Comparison of ENCODE assay signal across 8 cellular contexts in the genomic region with DNA sequence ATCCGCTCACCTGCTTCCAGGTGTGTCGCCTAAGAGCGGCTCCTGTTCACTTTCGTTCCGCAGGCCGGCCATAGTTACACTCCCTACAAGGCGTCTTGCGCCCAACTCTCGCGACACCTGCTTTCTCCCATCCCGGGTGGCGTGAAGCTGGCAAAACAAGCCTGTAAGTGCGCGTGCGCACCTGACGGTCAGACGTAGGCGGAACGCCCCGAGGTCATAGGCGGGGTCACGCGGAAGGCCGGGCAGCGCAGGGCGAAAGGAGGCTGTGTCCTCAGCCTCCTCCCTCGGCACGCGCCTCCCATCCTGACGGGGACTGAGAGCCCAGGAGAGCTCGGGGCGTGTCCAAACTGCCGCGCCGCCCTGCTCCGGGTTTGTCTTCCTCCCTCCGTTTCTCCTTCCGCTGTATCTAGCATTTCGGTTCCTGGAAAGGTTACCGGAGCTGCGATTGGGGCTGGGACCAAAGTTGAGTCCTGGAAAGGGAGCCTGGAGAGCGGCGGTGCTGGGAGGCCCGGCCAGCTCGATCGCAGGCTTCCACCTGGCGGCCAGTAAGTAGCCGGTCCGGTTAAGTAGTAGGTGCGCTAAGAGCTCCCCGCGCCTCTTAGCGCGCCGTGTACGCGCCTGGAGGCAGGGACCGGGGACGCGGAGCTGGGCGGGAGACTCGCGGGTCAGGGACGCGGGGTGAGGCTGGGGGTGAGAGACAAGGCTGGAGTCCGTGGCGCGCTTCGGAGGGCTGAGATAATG. TPM values are rescaled to one million over a fixed set of nuclear protein-coding genes. Genes with fewer than 3 reads are reported as not detected.
DNase-seq lines count a peak whose midpoint lies in the region; ATAC-seq, FAIRE-seq and TF ChIP-seq lines count a peak whose summit lies in the region.

A gene (plus strand): TSS at position 345 of the 741 bp plus-strand sequence. CDS start 17,550 bp downstream, outside the sequence.
A gene with protein sequence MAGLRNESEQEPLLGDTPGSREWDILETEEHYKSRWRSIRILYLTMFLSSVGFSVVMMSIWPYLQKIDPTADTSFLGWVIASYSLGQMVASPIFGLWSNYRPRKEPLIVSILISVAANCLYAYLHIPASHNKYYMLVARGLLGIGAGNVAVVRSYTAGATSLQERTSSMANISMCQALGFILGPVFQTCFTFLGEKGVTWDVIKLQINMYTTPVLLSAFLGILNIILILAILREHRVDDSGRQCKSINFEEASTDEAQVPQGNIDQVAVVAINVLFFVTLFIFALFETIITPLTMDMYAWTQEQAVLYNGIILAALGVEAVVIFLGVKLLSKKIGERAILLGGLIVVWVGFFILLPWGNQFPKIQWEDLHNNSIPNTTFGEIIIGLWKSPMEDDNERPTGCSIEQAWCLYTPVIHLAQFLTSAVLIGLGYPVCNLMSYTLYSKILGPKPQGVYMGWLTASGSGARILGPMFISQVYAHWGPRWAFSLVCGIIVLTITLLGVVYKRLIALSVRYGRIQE (minus strand): TSS at position 112 of the 741 bp plus-strand sequence. CDS start 40 bp downstream, at position 72.

- H3K27me3 ChIP-seq in BJ (ENCODE audit: control insufficient read depth, insufficient read depth, low read length), result no peaks in the 10 kb centered on the region

- H3K36me3 Mint-ChIP-seq in chondrocyte (ENCODE audit: low read depth), result no peaks in the 10 kb centered on the region

- H3K4me1 Mint-ChIP-seq in chondrocyte (ENCODE audit: low read depth), result peaks cover 27% of the 10 kb centered on the region

- no peaks in the 10 kb centered on the region for H3K9me3 ChIP-seq in kidney (ENCODE audit: control insufficient read depth in 1 of 2, low read length in 2 of 2)

- peak within 1 kb of the TSS; percentile 91 to 97 for H3K9ac ChIP-seq in kidney (ENCODE audit: low read length in 2 of 2)

- H3K27me3 Mint-ChIP-seq in chondrocyte (ENCODE audit: low read depth), result no peaks in the 10 kb centered on the region

- DNase-seq in BJ (ENCODE audit: low read depth) (peak; percentile 95), GM19238 (ENCODE audit: insufficient read length, low spot score) (peak; percentile 85), NCI-H510A treated with DMSO at 0.1 percent for 48 hours (lab: John Stamatoyannopoulos, UW) (peak; percentile 90), chondrocyte (ENCODE audit: low spot score) (peak; percentile 100), kidney (peak; percentile 100)
- peak; percentile 97 to 99 for DNase-seq in activated CD4-positive, alpha-beta T cell treated with anti-CD3 and anti-CD28 coated beads for 24 hours (ENCODE audit: low read depth in 2 of 2)
- peak; percentile 99 for DNase-seq in stimulated activated CD4-positive, alpha-beta T cell treated with anti-CD3 and anti-CD28 coated beads, Interleukin-15, amount 100 ng/mL, for 24 hours

- peak within 1 kb of the TSS; percentile 64 for H3K4me3 ChIP-seq in BJ (ENCODE audit: low read depth, low read length)
- H3K4me3 ChIP-seq in kidney (ENCODE audit: low read length in 2 of 2), result peak within 1 kb of the TSS; percentile 87 to 99

- FAIRE-seq in kidney (lab: Jason Lieb, UNC), result peak; percentile 84

- H3K9me3 Mint-ChIP-seq in chondrocyte (ENCODE audit: low read depth), result no peaks in the 10 kb centered on the region

- intact Hi-C loops in kidney (cut with DNase I), result no loop called here

- POLR2A ChIA-PET in BJ (lab: Charles Lee), result interaction anchor here (0.6 to 1.0 kb wide), 4 partner anchors 9 to 148 kb away, joined by 3 to 4 read pairs (median 3); a partner anchor contains a TSS

- no peaks in the 10 kb centered on the region for H3K36me3 ChIP-seq in BJ (ENCODE audit: control insufficient read depth, insufficient read depth, low read length)
- no peaks in the 10 kb centered on the region for H3K36me3 ChIP-seq in kidney (ENCODE audit: control insufficient read depth in 1 of 2, insufficient read depth in 2 of 2, low read length in 2 of 2)

- peak within 1 kb of the TSS; percentile 96 for H3K27ac Mint-ChIP-seq in chondrocyte (ENCODE audit: unreplicated experiment)

- peak within 1 kb of the TSS; percentile 97 to 99 for H3K27ac ChIP-seq in kidney (ENCODE audit: low read depth in 2 of 2, low read length in 2 of 2)

- TF ChIP-seq CTCF in BJ (IDR thresholded peaks at IDR 0.05; ENCODE audit: insufficient read depth, low read depth, low read length) (peak; percentile 61), chondrocyte (IDR thresholded peaks at IDR 0.05) (peak; percentile 82), kidney (IDR thresholded peaks at IDR 0.05; ENCODE audit: borderline replicate concordance, extremely low read depth, insufficient read depth) (peak; percentile 31)

- peak; percentile 94 for ATAC-seq in HG03442 (IDR thresholded peaks at IDR 0.05; ENCODE audit: unreplicated experiment)

- peaks cover 2 to 3% of the 10 kb centered on the region in 2 donors for H3K4me1 ChIP-seq in kidney (ENCODE audit: control insufficient read depth in 1 of 2, insufficient read depth in 1 of 2, low read depth in 1 of 2, low read length in 2 of 2)

- H3K4me3 Mint-ChIP-seq in chondrocyte (ENCODE audit: unreplicated experiment), result peak within 1 kb of the TSS; percentile 92

- CTCF ChIA-PET in BJ (lab: Yijun Ruan, JAX), result interaction anchor here (0.6 to 1.2 kb wide), 5 partner anchors 76 to 203 kb away, joined by 3 to 4 read pairs (median 3); no protein-coding TSS in a partner anchor

RNA-seq across cellular contexts. Expression of the first gene that starts in this region (rescaled TPM):
- polyA plus RNA-seq in BJ (2011; rRNA removed) (1.4 and 2.3 TPM in 2 replicates), kidney (ENCODE audit: insufficient read depth, low read depth, low replicate concordance) (5.6 TPM)
- 1.4 and 2.7 TPM in 2 replicates for polyA minus RNA-seq in BJ (2011; rRNA and poly(A)+ RNA removed)
- total RNA-seq in chondrocyte (7.8 to 9.9 TPM (median 8.8 TPM) in 3 replicates), kidney (12.3 TPM)

RNA-seq across cellular contexts. Expression of the second gene that starts in this region (rescaled TPM):
- polyA plus RNA-seq in BJ (2011; rRNA removed), result 7.9 and 11.9 TPM in 2 replicates
- 8.6 and 19.7 TPM in 2 replicates for polyA minus RNA-seq in BJ (2011; rRNA and poly(A)+ RNA removed)
- total RNA-seq in chondrocyte, result 16.4 to 20.6 TPM (median 17.2 TPM) in 3 replicates
- 20.5 TPM for total RNA-seq in kidney
- polyA plus RNA-seq in kidney (ENCODE audit: insufficient read depth, low read depth, low replicate concordance), result 6.6 TPM

Comparison
In these comparisons a context has a peak if more than half of its experiments do, and no peak if none do; other contexts are left out.
1. Peak in every context shown above with its lines: DNase-seq, ATAC-seq, H3K4me3 ChIP-seq and H3K27ac ChIP-seq.
2. CTCF ChIP-seq: peak in every context shown above with its lines; median percentile 82 in chondrocyte; 61 in BJ; 31 in kidney.